Comparison of ENCODE assay signal across 27 cellular contexts in genomic region chr13:110589991-110590390, GRCh38.
"Had no signal": no experiment of that assay in that cellular context is flagged by ENCODE, and none has a peak within 500 bp of the region (broad histone marks: within the 10 kb centered on the region; RNA-seq: fewer than 3 reads in every experiment).

No MANE protein-coding gene starts in this region.

- H3K27me3 ChIP-seq: esophagus squamous epithelium, neural progenitor cell, vagina had no signal

- ATAC-seq: activated CD4-positive, alpha-beta T cell treated with anti-CD3 and anti-CD28 coated beads for 36 hours; activated CD8-positive, alpha-beta memory T cell treated with anti-CD3 and anti-CD28 coated beads, Interleukin-2, amount 10 ng/mL, durations not matched to agents 7 days and 5 days; activated CD8-positive, alpha-beta T cell treated with anti-CD3 and anti-CD28 coated beads, Interleukin-2, amount 10 ng/mL, durations not matched to agents 7 days and 5 days; activated naive CD8-positive, alpha-beta T cell treated with anti-CD3 and anti-CD28 coated beads, Interleukin-2, amount 50 U/mL, for 24 hours; left colon; naive thymus-derived CD8-positive, alpha-beta T cell; stimulated activated naive CD8-positive, alpha-beta T cell treated with anti-CD3 and anti-CD28 coated beads, Interleukin-15, Interleukin-2, amounts not matched to agents 100 U/mL and 50 U/mL, for 24 hours had no signal

- FAIRE-seq: endometrium, kidney had no signal

- H3K4me3 Mint-ChIP-seq: activated CD4-positive, alpha-beta T cell treated with anti-CD3 and anti-CD28 coated beads for 36 hours; activated CD8-positive, alpha-beta memory T cell treated with anti-CD3 and anti-CD28 coated beads, Interleukin-2, amount 10 ng/mL, durations not matched to agents 7 days and 5 days; activated CD8-positive, alpha-beta T cell treated with anti-CD3 and anti-CD28 coated beads, Interleukin-2, amount 10 ng/mL, durations not matched to agents 7 days and 5 days; activated naive CD4-positive, alpha-beta T cell treated with anti-CD3 and anti-CD28 coated beads, Interleukin-2, amount 50 U/mL, for 24 hours; activated naive CD8-positive, alpha-beta T cell treated with anti-CD3 and anti-CD28 coated beads, Interleukin-2, amount 50 U/mL, for 24 hours; mesothelial cell of epicardium; naive thymus-derived CD8-positive, alpha-beta T cell; neural progenitor cell had no signal

- H3K27ac ChIP-seq: epithelial cell of prostate, esophagus squamous epithelium, neural progenitor cell, thoracic aorta, vagina had no signal

- H3K9ac ChIP-seq: neural progenitor cell had no signal

- H3K36me3 Mint-ChIP-seq: activated CD8-positive, alpha-beta memory T cell treated with anti-CD3 and anti-CD28 coated beads, Interleukin-2, amount 10 ng/mL, durations not matched to agents 7 days and 5 days; activated naive CD4-positive, alpha-beta T cell treated with anti-CD3 and anti-CD28 coated beads, Interleukin-2, amount 50 U/mL, for 24 hours; mesothelial cell of epicardium; naive thymus-derived CD8-positive, alpha-beta T cell; neural progenitor cell had no signal

- H3K9me3 Mint-ChIP-seq: activated naive CD4-positive, alpha-beta T cell treated with anti-CD3 and anti-CD28 coated beads, Interleukin-2, amount 50 U/mL, for 24 hours; activated naive CD8-positive, alpha-beta T cell treated with anti-CD3 and anti-CD28 coated beads, Interleukin-2, amount 50 U/mL, for 24 hours; activated T-helper 2 cell treated with anti-CD3 and anti-CD28 coated beads, Interferon-gamma antibody, Interleukin-2, Interleukin-4, amounts not matched to agents 10 μg/mL and 5 μg/mL and 100 μg/mL, durations not matched to agents 14 hours and 24 hours and 36 hours; naive thymus-derived CD8-positive, alpha-beta T cell had no signal

- H3K27ac Mint-ChIP-seq: activated CD4-positive, alpha-beta T cell treated with anti-CD3 and anti-CD28 coated beads for 36 hours; activated CD8-positive, alpha-beta memory T cell treated with anti-CD3 and anti-CD28 coated beads, Interleukin-2, amount 10 ng/mL, durations not matched to agents 7 days and 5 days; activated CD8-positive, alpha-beta T cell treated with anti-CD3 and anti-CD28 coated beads, Interleukin-2, amount 10 ng/mL, durations not matched to agents 7 days and 5 days; activated naive CD4-positive, alpha-beta T cell treated with anti-CD3 and anti-CD28 coated beads, Interleukin-2, amount 50 U/mL, for 24 hours; activated naive CD8-positive, alpha-beta T cell treated with anti-CD3 and anti-CD28 coated beads, Interleukin-2, amount 50 U/mL, for 24 hours; activated T-helper 2 cell treated with anti-CD3 and anti-CD28 coated beads, Interferon-gamma antibody, Interleukin-2, Interleukin-4, amounts not matched to agents 10 μg/mL and 5 μg/mL and 100 μg/mL, durations not matched to agents 14 hours and 24 hours and 36 hours; mesothelial cell of epicardium; naive thymus-derived CD8-positive, alpha-beta T cell; neural progenitor cell had no signal

- H3K36me3 ChIP-seq: esophagus squamous epithelium, neural progenitor cell, thoracic aorta, vagina had no signal

- H3K4me3 ChIP-seq: esophagus squamous epithelium, neural progenitor cell, thoracic aorta, vagina had no signal

- H3K4me2 ChIP-seq: neural progenitor cell had no signal

- H3K4me1 ChIP-seq: neural progenitor cell, vagina had no signal

- DNase-seq: activated CD4-positive, alpha-beta T cell treated with anti-CD3 and anti-CD28 coated beads for 36 hours; activated CD4-positive, CD25-positive, alpha-beta regulatory T cell; activated CD8-positive, alpha-beta memory T cell treated with anti-CD3 and anti-CD28 coated beads, Interleukin-2, amount 10 ng/mL, durations not matched to agents 7 days and 5 days; activated CD8-positive, alpha-beta T cell treated with anti-CD3 and anti-CD28 coated beads, Interleukin-2, amount 10 ng/mL, durations not matched to agents 7 days and 5 days; activated naive CD8-positive, alpha-beta T cell treated with anti-CD3 and anti-CD28 coated beads, Interleukin-2, amount 50 U/mL, for 24 hours; activated T-cell treated with anti-CD3 and anti-CD28 coated beads, Interleukin-2, amount 50 U/mL, for 48 hours; amygdala; caudate nucleus; effector CD4-positive, alpha-beta T cell; esophagus squamous epithelium; head of caudate nucleus; hippocampal formation; left colon; naive thymus-derived CD8-positive, alpha-beta T cell; occipital lobe; right cardiac atrium; stimulated activated CD4-positive, alpha-beta T cell treated with anti-CD3 and anti-CD28 coated beads, Interleukin-2, amount 100 ng/mL, for 48 hours; stimulated activated naive CD8-positive, alpha-beta T cell treated with anti-CD3 and anti-CD28 coated beads, Interleukin-15, Interleukin-2, amounts not matched to agents 100 U/mL and 50 U/mL, for 24 hours had no signal

- H3K9me3 ChIP-seq: esophagus squamous epithelium, thoracic aorta, vagina had no signal

- H2AFZ ChIP-seq: neural progenitor cell had no signal

- H3K4me1 Mint-ChIP-seq: activated CD4-positive, alpha-beta T cell treated with anti-CD3 and anti-CD28 coated beads for 36 hours; activated naive CD4-positive, alpha-beta T cell treated with anti-CD3 and anti-CD28 coated beads, Interleukin-2, amount 50 U/mL, for 24 hours; naive thymus-derived CD8-positive, alpha-beta T cell; neural progenitor cell had no signal
